Comparison of ENCODE assay signal across 28 cellular contexts in the genomic region with DNA sequence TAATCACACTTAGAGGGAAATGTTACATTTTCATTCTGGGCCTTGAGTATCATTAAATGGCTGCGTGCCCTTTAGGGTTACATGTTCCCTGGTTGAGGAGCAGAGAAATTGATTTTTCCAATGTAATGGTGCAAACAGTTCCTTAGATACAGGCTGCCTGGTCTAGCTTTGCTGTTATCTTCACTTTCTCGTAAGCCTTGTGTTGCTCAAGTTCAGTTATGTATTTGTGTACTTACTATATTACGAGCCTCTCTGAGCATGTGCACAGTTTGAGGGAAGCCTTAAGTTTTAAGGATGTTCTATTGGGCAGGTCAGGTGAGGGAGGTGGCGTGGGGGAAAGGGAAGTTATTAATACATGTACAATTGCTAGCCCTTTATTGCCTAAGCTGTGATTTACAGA. TPM values are rescaled to one million over a fixed set of nuclear protein-coding genes. Genes with fewer than 3 reads are reported as not detected.
DNase-seq lines count a peak whose midpoint lies in the region; ATAC-seq, FAIRE-seq and TF ChIP-seq lines count a peak whose summit lies in the region.
"Had no signal": no experiment of that assay in that cellular context is flagged by ENCODE, and none has a peak within 500 bp of the region (broad histone marks: within the 10 kb centered on the region; RNA-seq: fewer than 3 reads in every experiment).

No MANE protein-coding gene starts in this region.

- H3K27me3 ChIP-seq in heart left ventricle: no peaks in the 10 kb centered on the region
- H3K27me3 ChIP-seq in right cardiac atrium (ENCODE audit: control insufficient read depth, insufficient read depth): no peaks in the 10 kb centered on the region
- H3K27me3 ChIP-seq in upper lobe of right lung: no peaks in the 10 kb centered on the region
- H3K27me3 ChIP-seq: BE2C, BLaER1 had no signal

- H3K4me1 ChIP-seq in heart left ventricle (peaks cover 0 to 21% (median 0%) of the 10 kb centered on the region in 12 donors), right cardiac atrium (ENCODE audit: control insufficient read depth, insufficient read depth, low read length) (no peaks in the 10 kb centered on the region), upper lobe of right lung (no peaks in the 10 kb centered on the region)
- H3K4me1 ChIP-seq: A549, BE2C, BLaER1 had no signal

- H3K36me3 Mint-ChIP-seq in activated naive CD8-positive, alpha-beta T cell: peaks cover 27% of the 10 kb centered on the region
- H3K36me3 Mint-ChIP-seq in activated naive CD8-positive, alpha-beta T cell treated with anti-CD3 and anti-CD28 coated beads for 36 hours: peaks cover 43% of the 10 kb centered on the region

- H3K4me1 Mint-ChIP-seq in activated naive CD8-positive, alpha-beta T cell (ENCODE audit: low read depth): peaks cover 2% of the 10 kb centered on the region
- no peaks in the 10 kb centered on the region for H3K4me1 Mint-ChIP-seq in activated naive CD8-positive, alpha-beta T cell treated with anti-CD3 and anti-CD28 coated beads for 36 hours
- H3K4me1 Mint-ChIP-seq: CD14-positive monocyte had no signal

- no peaks in the 10 kb centered on the region for H3K9me3 Mint-ChIP-seq in activated naive CD8-positive, alpha-beta T cell (ENCODE audit: low read depth)
- no peaks in the 10 kb centered on the region for H3K9me3 Mint-ChIP-seq in activated naive CD8-positive, alpha-beta T cell treated with anti-CD3 and anti-CD28 coated beads for 36 hours
- H3K9me3 Mint-ChIP-seq: CD14-positive monocyte; CD4-positive, alpha-beta memory T cell; CD8-positive, alpha-beta memory T cell had no signal

- H3K36me3 ChIP-seq in heart left ventricle (peaks cover 0 to 100% (median 92%) of the 10 kb centered on the region in 9 donors), upper lobe of right lung (peaks cover 96% of the 10 kb centered on the region)

- FAIRE-seq in urothelium cell line (lab: Jason Lieb, UNC): peak; percentile 52
- FAIRE-seq: A549, GM12878, GM12892, GM18507 had no signal

- H3K4me3 ChIP-seq in heart left ventricle (no peak overlapping the region), right cardiac atrium (ENCODE audit: low read length) (no peak overlapping the region), upper lobe of right lung (no peak overlapping the region)
- H3K4me3 ChIP-seq: A549, BLaER1, GM12878 had no signal

- intact Hi-C loops in heart left ventricle (cut with DNase I) (loop anchor here in 1 of 10 donors (5.0 kb wide), 1 partner anchor 77 kb away; no protein-coding TSS in a partner anchor), right cardiac atrium (cut with DNase I) (no loop called here), left ventricle myocardium superior (cut with micrococcal nuclease) (no loop called here), left cardiac atrium (cut with DNase I) (no loop called here), upper lobe of right lung (cut with DNase I) (no loop called here)

- peak overlapping the region in 4 of 12 donors; percentile 9 to 55 (median 38) for H3K27ac ChIP-seq in heart left ventricle
- H3K27ac ChIP-seq in right cardiac atrium (ENCODE audit: low read length): no peak overlapping the region
- H3K27ac ChIP-seq in upper lobe of right lung: no peak overlapping the region
- H3K27ac ChIP-seq: 22Rv1, A549, BLaER1 had no signal

- no peak for TF ChIP-seq CTCF in heart left ventricle (IDR thresholded peaks at IDR 0.05)
- no peak for TF ChIP-seq CTCF in upper lobe of right lung (IDR thresholded peaks at IDR 0.05)

- no peaks in the 10 kb centered on the region for H3K27me3 Mint-ChIP-seq in activated naive CD8-positive, alpha-beta T cell
- H3K27me3 Mint-ChIP-seq in activated naive CD8-positive, alpha-beta T cell treated with anti-CD3 and anti-CD28 coated beads for 36 hours: no peaks in the 10 kb centered on the region
- H3K27me3 Mint-ChIP-seq: CD4-positive, alpha-beta memory T cell; CD4-positive, CD25-positive, alpha-beta regulatory T cell; CD8-positive, alpha-beta memory T cell had no signal

- ATAC-seq in heart left ventricle (peak; percentile 23 to 76 (median 48)), right cardiac atrium (no peak), left ventricle myocardium superior (peak; percentile 57), left cardiac atrium (no peak), upper lobe of right lung (no peak)
- ATAC-seq: A549, GM12878 had no signal

- no peak overlapping the region for H3K4me3 Mint-ChIP-seq in activated naive CD8-positive, alpha-beta T cell
- H3K4me3 Mint-ChIP-seq in activated naive CD8-positive, alpha-beta T cell treated with anti-CD3 and anti-CD28 coated beads for 36 hours: no peak overlapping the region
- H3K4me3 Mint-ChIP-seq: CD14-positive monocyte; CD4-positive, alpha-beta memory T cell; CD4-positive, CD25-positive, alpha-beta regulatory T cell; CD8-positive, alpha-beta memory T cell had no signal

- WGBS in heart left ventricle, 4 donors: 72 to 86% (median 83%) methylated on average over 4 of the region's 4 CpGs
- WGBS in right cardiac atrium: 94% methylated on average over 4 of the region's 4 CpGs

- H3K9me3 ChIP-seq in heart left ventricle (no peaks in the 10 kb centered on the region), right cardiac atrium (ENCODE audit: control insufficient read depth, low read length) (no peaks in the 10 kb centered on the region), upper lobe of right lung (no peaks in the 10 kb centered on the region)
- H3K9me3 ChIP-seq: A549, BE2C, BLaER1 had no signal

- no peak for TF ChIP-seq POLR2A in heart left ventricle (IDR thresholded peaks at IDR 0.05)

- peak overlapping the region; percentile 46 for H3K27ac Mint-ChIP-seq in activated naive CD8-positive, alpha-beta T cell
- no peak overlapping the region for H3K27ac Mint-ChIP-seq in activated naive CD8-positive, alpha-beta T cell treated with anti-CD3 and anti-CD28 coated beads for 36 hours

- no peak for DNase-seq in activated naive CD8-positive, alpha-beta T cell treated with anti-CD3 and anti-CD28 coated beads for 36 hours
- no peak for DNase-seq in heart left ventricle
- no peak for DNase-seq in right cardiac atrium
- DNase-seq in left ventricle myocardium superior: no peak
- no peak for DNase-seq in left cardiac atrium
- DNase-seq in urothelium cell line (ENCODE audit: low spot score): no peak
- no peak for DNase-seq in upper lobe of right lung
- DNase-seq: BE2C; C1 segment of cervical spinal cord; CD4-positive, alpha-beta memory T cell; CD4-positive, CD25-positive, alpha-beta regulatory T cell; CD8-positive, alpha-beta memory T cell; COR-L47; DMS 273 treated with DMSO at 0.1 percent for 48 hours; DMS153; DMS53; DMS79; DND-41; EL; GDM1 had no signal

RNA-seq across cellular contexts. Expression of a gene that starts 23.7 kb away (rescaled TPM):
- 10 to 100 TPM; 26.2 to 27.5 TPM for total RNA-seq in activated naive CD8-positive, alpha-beta T cell treated with anti-CD3 and anti-CD28 coated beads for 36 hours
- total RNA-seq in heart left ventricle: 10 to 100 TPM; 21.5 to 36.3 (median 27.5) TPM
- 1 to 10 TPM; 5.5 to 8.6 TPM for polyA plus RNA-seq in heart left ventricle
- 10 to 100 TPM; 26.7 to 33.5 (median 30.4) TPM for total RNA-seq in right cardiac atrium
- polyA plus RNA-seq in right cardiac atrium: 8.2 TPM
- total RNA-seq in left ventricle myocardium superior: 26.7 TPM
- total RNA-seq in left cardiac atrium: 10 to 100 TPM; 24.6 to 27.1 TPM
- total RNA-seq in upper lobe of right lung: 24.6 TPM

Comparison
In these comparisons a context has a peak if more than half of its experiments do, and no peak if none do; other contexts are left out.
1. ATAC-seq: peak in heart left ventricle (4 of 4) and left ventricle myocardium superior (single experiment); none in right cardiac atrium (0 of 2), left cardiac atrium (0 of 2) and upper lobe of right lung (single experiment).